Comparison of ENCODE assay signal across 23 cellular contexts in the genomic region with DNA sequence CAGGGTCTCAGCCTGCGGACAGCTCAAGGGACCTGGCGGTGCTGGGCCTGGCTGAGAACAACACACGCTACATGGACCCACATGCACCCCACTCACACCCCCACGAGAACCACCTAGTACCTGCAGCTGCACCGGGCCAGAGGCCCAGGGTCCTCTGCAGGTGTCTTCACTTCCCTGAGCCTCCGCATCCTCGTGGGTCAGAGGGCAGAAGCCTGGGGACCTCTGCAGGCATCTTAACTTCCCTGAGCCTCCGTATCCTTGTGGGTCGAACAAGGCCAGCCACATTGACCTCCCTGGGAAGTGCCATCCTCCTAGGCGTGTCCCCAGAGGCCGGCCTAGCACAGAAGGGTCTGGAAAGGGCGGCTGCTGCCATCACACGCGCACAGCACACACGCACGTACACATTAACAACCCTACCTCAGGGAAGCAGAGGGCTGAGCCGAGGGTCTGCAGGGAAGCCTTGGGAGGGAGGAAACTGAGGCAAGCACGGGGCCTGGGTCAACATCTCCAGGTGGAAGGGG.
DNase-seq lines count a peak whose midpoint lies in the region; ATAC-seq and TF ChIP-seq lines count a peak whose summit lies in the region.
"Had no signal": no experiment of that assay in that cellular context is flagged by ENCODE, and none has a peak within 500 bp of the region (broad histone marks: within the 10 kb centered on the region; RNA-seq: fewer than 3 reads in every experiment).

No MANE protein-coding gene starts in this region.

- CTCF ChIA-PET in Calu3 (lab: Charles Lee), result no interaction called here

- peaks cover 6 to 8% of the 10 kb centered on the region in 2 donors for H3K4me1 Mint-ChIP-seq in natural killer cell treated with Interleukin-12 subunit alpha and Interleukin-12 subunit beta and Interleukin-15 and Interleukin-18, amount 100 ng/mL, for 72 hours (ENCODE audit: low read depth in 2 of 2)
- H3K4me1 Mint-ChIP-seq in natural killer cell (peaks cover 7 to 17% of the 10 kb centered on the region in 2 donors), Calu3 (ENCODE audit: low read depth, unreplicated experiment) (no peaks in the 10 kb centered on the region), GM23338 (no peaks in the 10 kb centered on the region; the same call in 2 of the 3 replicates)
- H3K4me1 Mint-ChIP-seq: B cell had no signal

- H3K4me1 ChIP-seq in right lobe of liver (no peaks in the 10 kb centered on the region), sigmoid colon (no peaks in the 10 kb centered on the region), GM23338 (ENCODE audit: insufficient read depth) (no peaks in the 10 kb centered on the region)

- H3K27ac Mint-ChIP-seq in natural killer cell treated with Interleukin-12 subunit alpha and Interleukin-12 subunit beta and Interleukin-15 and Interleukin-18, amount 100 ng/mL, for 72 hours, result no peak overlapping the region
- H3K27ac Mint-ChIP-seq in natural killer cell (no peak overlapping the region), Calu3 (ENCODE audit: unreplicated experiment) (no peak overlapping the region), GM23338 (no peak overlapping the region)
- H3K27ac Mint-ChIP-seq: B cell had no signal

- no peak overlapping the region for H3K27ac ChIP-seq in right lobe of liver
- H3K27ac ChIP-seq in sigmoid colon, result no peak overlapping the region
- no peak overlapping the region for H3K27ac ChIP-seq in GM23338 (ENCODE audit: low read depth)
- H3K27ac ChIP-seq: C4-2B had no signal

- no peaks in the 10 kb centered on the region for H3K9me3 Mint-ChIP-seq in natural killer cell treated with Interleukin-12 subunit alpha and Interleukin-12 subunit beta and Interleukin-15 and Interleukin-18, amount 100 ng/mL, for 72 hours
- H3K9me3 Mint-ChIP-seq in natural killer cell, result no peaks in the 10 kb centered on the region
- no peaks in the 10 kb centered on the region for H3K9me3 Mint-ChIP-seq in Calu3 (ENCODE audit: low read depth, unreplicated experiment)
- H3K9me3 Mint-ChIP-seq in GM23338, result no peaks in the 10 kb centered on the region; the same call in 2 of the 3 replicates

- no peaks in the 10 kb centered on the region for H4K20me1 ChIP-seq in GM23338 (replicated peaks; ENCODE audit: insufficient read depth)

- no peak overlapping the region for H2AFZ ChIP-seq in GM23338

- no peak for TF ChIP-seq CTCF in natural killer cell (IDR thresholded peaks at IDR 0.05)
- no peak for TF ChIP-seq CTCF in right lobe of liver (IDR thresholded peaks at IDR 0.05)
- no peak for TF ChIP-seq CTCF in sigmoid colon (IDR thresholded peaks at IDR 0.05)
- TF ChIP-seq CTCF in Calu3 (IDR thresholded peaks at IDR 0.05; ENCODE audit: unreplicated experiment), result no peak
- TF ChIP-seq CTCF in GM23338 (conservative IDR thresholded peaks at IDR 0.05; ENCODE audit: low read depth in 2 of 2), result no peak

- H3F3A ChIP-seq in GM23338 (replicated peaks; ENCODE audit: low read depth), result no peaks in the 10 kb centered on the region

- ATAC-seq in natural killer cell treated with Interleukin-12 subunit alpha and Interleukin-12 subunit beta and Interleukin-15 and Interleukin-18, amount 100 ng/mL, for 72 hours, result no peak
- ATAC-seq in natural killer cell, result no peak
- no peak for ATAC-seq in right lobe of liver
- ATAC-seq in GM23338, result no peak
- ATAC-seq: PC-3 had no signal

- no peaks in the 10 kb centered on the region for H3K27me3 ChIP-seq in right lobe of liver
- H3K27me3 ChIP-seq in sigmoid colon, result no peaks in the 10 kb centered on the region
- H3K27me3 ChIP-seq in GM23338 (ENCODE audit: insufficient read depth), result no peaks in the 10 kb centered on the region

- WGBS in right lobe of liver (ENCODE audit: insufficient coverage, low coverage, low lambda C conversion rate, missing lambda C conversion rate), result 90% methylated on average over 2 of the region's 18 CpGs
- WGBS in sigmoid colon, 2 donors, result 91 to 92% methylated on average over 18 of the region's 18 CpGs

- H3K4me3 Mint-ChIP-seq in natural killer cell treated with Interleukin-12 subunit alpha and Interleukin-12 subunit beta and Interleukin-15 and Interleukin-18, amount 100 ng/mL, for 72 hours, result no peak overlapping the region
- H3K4me3 Mint-ChIP-seq in natural killer cell (no peak overlapping the region), Calu3 (ENCODE audit: low read depth, unreplicated experiment) (no peak overlapping the region), GM23338 (no peak overlapping the region)
- H3K4me3 Mint-ChIP-seq: B cell had no signal

- H3K4me3 ChIP-seq in right lobe of liver (no peak overlapping the region), sigmoid colon (no peak overlapping the region), GM23338 (no peak overlapping the region)

- peaks cover 0 to 2% of the 10 kb centered on the region in 2 donors for H3K27me3 Mint-ChIP-seq in natural killer cell treated with Interleukin-12 subunit alpha and Interleukin-12 subunit beta and Interleukin-15 and Interleukin-18, amount 100 ng/mL, for 72 hours
- H3K27me3 Mint-ChIP-seq in natural killer cell (ENCODE audit: low read depth in 2 of 2) (peaks cover 0 to 8% of the 10 kb centered on the region in 2 donors), Calu3 (ENCODE audit: unreplicated experiment) (peaks cover 14% of the 10 kb centered on the region), GM23338 (ENCODE audit: insufficient read depth, low read depth, poor library complexity) (peaks cover 4% of the 10 kb centered on the region)

- no TSS peak for BruUV-seq in Calu3 (replicated peaks; lab: Mats Ljungman, UMichigan)

- DNase-seq in natural killer cell treated with Interleukin-12 subunit alpha and Interleukin-12 subunit beta and Interleukin-15 and Interleukin-18, amount 100 ng/mL, for 72 hours (ENCODE audit: low spot score), result peak; percentile 46
- no peak for DNase-seq in natural killer cell
- DNase-seq in right lobe of liver, result peak in 2 of 3 donors; percentile 35 to 49
- DNase-seq in sigmoid colon, result peak; percentile 56
- no peak for DNase-seq in Calu3
- no peak for DNase-seq in 8988T
- DNase-seq in GM23338 (ENCODE audit: low spot score), result no peak
- DNase-seq: DMS153; DND-41; HCEC 1CT; IMR-90; KG1; MM.1S; NCI-H1417; NCI-H1694; NCI-H2029 treated with DMSO at 0.1 percent for 48 hours; NCI-H446 treated with DMSO at 0.1 percent for 48 hours; NCI-H526; NK-92 treated with Interleukin-12 subunit alpha and Interleukin-12 subunit beta, amount 100 ng/mL, for 24 hours; PC-3; SHP77 had no signal

- H3K9me3 ChIP-seq in right lobe of liver (no peaks in the 10 kb centered on the region), sigmoid colon (no peaks in the 10 kb centered on the region)

- no peaks in the 10 kb centered on the region for H3K36me3 Mint-ChIP-seq in natural killer cell treated with Interleukin-12 subunit alpha and Interleukin-12 subunit beta and Interleukin-15 and Interleukin-18, amount 100 ng/mL, for 72 hours
- no peaks in the 10 kb centered on the region for H3K36me3 Mint-ChIP-seq in natural killer cell
- no peaks in the 10 kb centered on the region for H3K36me3 Mint-ChIP-seq in Calu3 (ENCODE audit: insufficient read depth, unreplicated experiment)
- H3K36me3 Mint-ChIP-seq in GM23338 (ENCODE audit: low read depth), result no peaks in the 10 kb centered on the region

- H3K4me2 ChIP-seq in GM23338, result no peak overlapping the region

- no peak for TF ChIP-seq EP300 in sigmoid colon (IDR thresholded peaks at IDR 0.05)

- intact Hi-C loops in natural killer cell (cut with micrococcal nuclease), result no loop called here
- intact Hi-C loops in right lobe of liver (cut with DNase I), result no loop called here
- intact Hi-C loops in sigmoid colon (cut with DNase I), result no loop called here
- intact Hi-C loops in Calu3 (cut with micrococcal nuclease; ENCODE audit: unreplicated experiment), result no loop called here

- H3K79me2 ChIP-seq in GM23338 (replicated peaks; ENCODE audit: insufficient read depth), result no peaks in the 10 kb centered on the region

- H3K36me3 ChIP-seq in right lobe of liver (no peaks in the 10 kb centered on the region), sigmoid colon (no peaks in the 10 kb centered on the region), GM23338 (ENCODE audit: insufficient read depth) (no peaks in the 10 kb centered on the region)

- no peaks in the 10 kb centered on the region for H3K9me2 ChIP-seq in GM23338 (ENCODE audit: insufficient read depth)

- no peak for TF ChIP-seq POLR2A in right lobe of liver (IDR thresholded peaks at IDR 0.05)
- TF ChIP-seq POLR2A in sigmoid colon (IDR thresholded peaks at IDR 0.05), result no peak

TF ChIP-seq in GM23338, 12 proteins besides CTCF, POLR2A, EP300 and RAD21 (continues in another document):
- no peak for TF ChIP-seq NANOG (IDR thresholded peaks at IDR 0.05; ENCODE audit: borderline replicate concordance)
- no peak for TF ChIP-seq POLR2AphosphoS5 (IDR thresholded peaks at IDR 0.05; ENCODE audit: low read depth)
- TF ChIP-seq, protein P1, sequence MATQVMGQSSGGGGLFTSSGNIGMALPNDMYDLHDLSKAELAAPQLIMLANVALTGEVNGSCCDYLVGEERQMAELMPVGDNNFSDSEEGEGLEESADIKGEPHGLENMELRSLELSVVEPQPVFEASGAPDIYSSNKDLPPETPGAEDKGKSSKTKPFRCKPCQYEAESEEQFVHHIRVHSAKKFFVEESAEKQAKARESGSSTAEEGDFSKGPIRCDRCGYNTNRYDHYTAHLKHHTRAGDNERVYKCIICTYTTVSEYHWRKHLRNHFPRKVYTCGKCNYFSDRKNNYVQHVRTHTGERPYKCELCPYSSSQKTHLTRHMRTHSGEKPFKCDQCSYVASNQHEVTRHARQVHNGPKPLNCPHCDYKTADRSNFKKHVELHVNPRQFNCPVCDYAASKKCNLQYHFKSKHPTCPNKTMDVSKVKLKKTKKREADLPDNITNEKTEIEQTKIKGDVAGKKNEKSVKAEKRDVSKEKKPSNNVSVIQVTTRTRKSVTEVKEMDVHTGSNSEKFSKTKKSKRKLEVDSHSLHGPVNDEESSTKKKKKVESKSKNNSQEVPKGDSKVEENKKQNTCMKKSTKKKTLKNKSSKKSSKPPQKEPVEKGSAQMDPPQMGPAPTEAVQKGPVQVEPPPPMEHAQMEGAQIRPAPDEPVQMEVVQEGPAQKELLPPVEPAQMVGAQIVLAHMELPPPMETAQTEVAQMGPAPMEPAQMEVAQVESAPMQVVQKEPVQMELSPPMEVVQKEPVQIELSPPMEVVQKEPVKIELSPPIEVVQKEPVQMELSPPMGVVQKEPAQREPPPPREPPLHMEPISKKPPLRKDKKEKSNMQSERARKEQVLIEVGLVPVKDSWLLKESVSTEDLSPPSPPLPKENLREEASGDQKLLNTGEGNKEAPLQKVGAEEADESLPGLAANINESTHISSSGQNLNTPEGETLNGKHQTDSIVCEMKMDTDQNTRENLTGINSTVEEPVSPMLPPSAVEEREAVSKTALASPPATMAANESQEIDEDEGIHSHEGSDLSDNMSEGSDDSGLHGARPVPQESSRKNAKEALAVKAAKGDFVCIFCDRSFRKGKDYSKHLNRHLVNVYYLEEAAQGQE (IDR thresholded peaks at IDR 0.05; ENCODE audit: unreplicated experiment), result no peak
- no peak for TF ChIP-seq EZH2phosphoT487 (IDR thresholded peaks at IDR 0.05; ENCODE audit: unreplicated experiment)
- no peak for TF ChIP-seq STAT1 (IDR thresholded peaks at IDR 0.05; ENCODE audit: unreplicated experiment)
- TF ChIP-seq ZNF331 (CRISPR knock-in tag; IDR thresholded peaks at IDR 0.05; ENCODE audit: low read depth), result no peak
- TF ChIP-seq JUNB (IDR thresholded peaks at IDR 0.05; ENCODE audit: unreplicated experiment), result no peak
- no peak for TF ChIP-seq CREB1 (CRISPR knock-in tag; IDR thresholded peaks at IDR 0.05; ENCODE audit: low read depth)

Comparison
In these comparisons a context has a peak if more than half of its experiments do, and no peak if none do; other contexts are left out.
1. DNase-seq: peak in natural killer cell treated with Interleukin-12 subunit alpha and Interleukin-12 subunit beta and Interleukin-15 and Interleukin-18, amount 100 ng/mL, for 72 hours (single experiment), right lobe of liver (2 of 3) and sigmoid colon (single experiment); none in natural killer cell (single experiment), Calu3 (single experiment), 8988T (single experiment) and GM23338 (single experiment).